Comparison of ENCODE assay signal across 8 cellular contexts in genomic region chr3:179037361-179037760, GRCh38. TPM values are rescaled to one million over a fixed set of nuclear protein-coding genes. Genes with fewer than 3 reads are reported as not detected.
DNase-seq lines count a peak whose midpoint lies in the region; ATAC-seq and TF ChIP-seq lines count a peak whose summit lies in the region.

No MANE protein-coding gene starts in this region.

- peak in 6 of 7 experiments; percentile 18 to 66 (median 40) for DNase-seq in CD8-positive, alpha-beta T cell
- DNase-seq in T-helper 2 cell (peak in 4 of 5 experiments; percentile 20 to 82 (median 28)), astrocyte of the hippocampus (ENCODE audit: low read depth, low spot score) (peak; percentile 89), left lobe of liver (ENCODE audit: low spot score) (no peak), NCI-H524 treated with DMSO at 0.1 percent for 48 hours (lab: John Stamatoyannopoulos, UW) (no peak), GM19240 (ENCODE audit: insufficient read length, low spot score) (no peak)
- DNase-seq in stimulated activated naive CD8-positive, alpha-beta T cell treated with anti-CD3 and anti-CD28 coated beads, Interleukin-15, Interleukin-2, amounts not matched to agents 100 U/mL and 50 U/mL, for 24 hours = peak; percentile 54

- H3K9me3 Mint-ChIP-seq in CD8-positive, alpha-beta T cell = no peaks in the 10 kb centered on the region

- ATAC-seq in CD8-positive, alpha-beta T cell = peak; percentile 87
- ATAC-seq in left lobe of liver = peak; percentile 15
- peak; percentile 92 for ATAC-seq in stimulated activated naive CD8-positive, alpha-beta T cell treated with anti-CD3 and anti-CD28 coated beads, Interleukin-15, Interleukin-2, amounts not matched to agents 100 U/mL and 50 U/mL, for 24 hours
- ATAC-seq in GM18858 (IDR thresholded peaks at IDR 0.05; ENCODE audit: unreplicated experiment) = no peak

- no peaks in the 10 kb centered on the region for H3K27me3 Mint-ChIP-seq in CD8-positive, alpha-beta T cell (ENCODE audit: low read depth)

- no peak overlapping the region for H3K4me3 ChIP-seq in CD8-positive, alpha-beta T cell (ENCODE audit: low read depth, low read length)

- peaks cover 14% of the 10 kb centered on the region for H3K4me1 Mint-ChIP-seq in CD8-positive, alpha-beta T cell (ENCODE audit: low read depth)

- POLR2A ChIA-PET in CD8-positive, alpha-beta T cell (lab: Charles Lee) = interaction anchor here (0.8 to 2.4 kb wide), 4 partner anchors 9 to 112 kb away, joined by 3 to 12 read pairs (median 4); no protein-coding TSS in a partner anchor

- no peaks in the 10 kb centered on the region for H3K9me3 ChIP-seq in CD8-positive, alpha-beta T cell (ENCODE audit: low read length)

- H3K36me3 Mint-ChIP-seq in CD8-positive, alpha-beta T cell = peaks cover 17% of the 10 kb centered on the region

- CTCF ChIA-PET in CD8-positive, alpha-beta T cell (lab: Charles Lee) = interaction anchor here (1.1 to 2.2 kb wide), 5 partner anchors 9 to 277 kb away, joined by 3 to 10 read pairs (median 7); no protein-coding TSS in a partner anchor

- intact Hi-C loops in CD8-positive, alpha-beta T cell (cut with DNase I, micrococcal nuclease) = loop anchor here in 1 of 2 experiments (1.0 kb wide), 1 partner anchor 34 kb away; the partner anchor contains the start of gene ZMAT3

- H3K27ac Mint-ChIP-seq in CD8-positive, alpha-beta T cell = no peak overlapping the region

- TF ChIP-seq CTCF in CD8-positive, alpha-beta T cell (IDR thresholded peaks at IDR 0.05) = no peak

- H3K27me3 ChIP-seq in CD8-positive, alpha-beta T cell (ENCODE audit: insufficient read depth, low read length) = no peaks in the 10 kb centered on the region

- peak overlapping the region; percentile 54 for H3K4me3 Mint-ChIP-seq in CD8-positive, alpha-beta T cell

- H3K4me1 ChIP-seq in CD8-positive, alpha-beta T cell (ENCODE audit: insufficient read depth, low read length) = peaks cover 17% of the 10 kb centered on the region

- no peak overlapping the region for H3K27ac ChIP-seq in CD8-positive, alpha-beta T cell (ENCODE audit: low read depth, low read length)

- no peaks in the 10 kb centered on the region for H3K36me3 ChIP-seq in CD8-positive, alpha-beta T cell (ENCODE audit: insufficient read depth, low read length)

RNA-seq across cellular contexts. Expression of gene ZMAT3, which starts 34.2 kb away (rescaled TPM):
- 1 to 10 TPM; 8.7 to 9.4 TPM for total RNA-seq in CD8-positive, alpha-beta T cell
- 6.8 TPM for total RNA-seq in left lobe of liver

Comparison
In these comparisons a context has a peak if more than half of its experiments do, and no peak if none do; other contexts are left out.
1. DNase-seq: peak in CD8-positive, alpha-beta T cell (6 of 7), T-helper 2 cell (4 of 5), astrocyte of the hippocampus (single experiment) and stimulated activated naive CD8-positive, alpha-beta T cell treated with anti-CD3 and anti-CD28 coated beads, Interleukin-15, Interleukin-2, amounts not matched to agents 100 U/mL and 50 U/mL, for 24 hours (single experiment); none in left lobe of liver (single experiment), NCI-H524 treated with DMSO at 0.1 percent for 48 hours (single experiment) and GM19240 (single experiment).